In the genomic region with DNA sequence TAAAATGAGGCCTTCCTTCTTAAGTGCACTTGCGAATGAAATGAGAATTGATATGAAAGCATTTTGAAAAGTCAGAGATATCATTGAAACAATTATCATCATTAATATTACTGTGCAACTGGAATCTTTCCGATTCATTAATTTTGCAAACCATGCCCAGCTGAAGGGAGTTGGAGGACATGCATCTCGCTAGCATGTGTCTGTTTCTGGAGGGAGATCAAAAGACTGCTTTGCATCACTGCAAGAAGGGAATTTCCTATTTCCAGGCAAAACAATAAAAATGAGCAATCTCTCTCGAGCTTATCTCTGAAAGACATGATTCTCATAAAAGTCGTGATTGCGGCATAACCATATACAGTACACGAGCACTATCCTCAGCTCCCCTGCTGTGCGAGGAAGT, we compare ENCODE assay signal across 28 cellular contexts.
"Had no signal": no experiment of that assay in that cellular context is flagged by ENCODE, and none has a peak within 500 bp of the region (broad histone marks: within the 10 kb centered on the region; RNA-seq: fewer than 3 reads in every experiment).

No MANE protein-coding gene starts in this region.

- ATAC-seq: activated CD4-positive, CD25-positive, alpha-beta regulatory T cell treated with anti-CD3 and anti-CD28 coated beads, Interleukin-2, amount 50 U/mL, for 24 hours; activated CD8-positive, alpha-beta T cell treated with anti-CD3 and anti-CD28 coated beads for 36 hours; activated naive CD8-positive, alpha-beta T cell treated with anti-CD3 and anti-CD28 coated beads, Interleukin-2, amount 50 U/mL, for 24 hours; activated T-cell treated with anti-CD3 and anti-CD28 coated beads, Interleukin-2, amount 50 U/mL, for 4 hours; activated T-helper 17 cell treated with anti-CD3 and anti-CD28 coated beads, Interleukin-2, amount 50 U/mL, for 72 hours; body of pancreas; esophagus mucosa had no signal

- FAIRE-seq: frontal cortex had no signal

- H3K4me3 ChIP-seq: adrenal gland, body of pancreas, cardiac muscle cell, colonic mucosa had no signal

- H3K9me3 ChIP-seq: adrenal gland, body of pancreas, colonic mucosa had no signal

- H3K36me3 ChIP-seq: adrenal gland, cardiac muscle cell, colonic mucosa, WERI-Rb-1 had no signal

- H3K27me3 ChIP-seq: adrenal gland, body of pancreas, cardiac muscle cell, colonic mucosa had no signal

- DNase-seq: activated B cell treated with CpG ODN at 0.5 μM for 24 hours; activated CD4-positive, alpha-beta T cell treated with anti-CD3 and anti-CD28 coated beads for 48 hours; activated CD4-positive, alpha-beta T cell treated with anti-CD3 and anti-CD28 coated beads, Interleukin-2, amount 50 U/mL, for 1 hour; activated CD4-positive, alpha-beta T cell treated with anti-CD3 and anti-CD28 coated beads, Interleukin-2, amount 50 U/mL, for 48 hours; activated CD8-positive, alpha-beta memory T cell treated with anti-CD3 and anti-CD28 coated beads for 24 hours; activated CD8-positive, alpha-beta T cell treated with anti-CD3 and anti-CD28 coated beads for 36 hours; activated effector memory CD4-positive, alpha-beta T cell treated with Interleukin-2 at 50 U/mL for 16 hours; activated gamma-delta T cell treated with Interleukin-2 at 50 U/mL for 16 hours; activated naive CD4-positive, alpha-beta T cell treated with anti-CD3 and anti-CD28 coated beads, Interleukin-2, amount 50 U/mL, for 16 hours; activated naive CD4-positive, alpha-beta T cell treated with Interleukin-2 at 50 U/mL for 16 hours; activated naive CD8-positive, alpha-beta T cell treated with anti-CD3 and anti-CD28 coated beads, Interleukin-2, amount 50 U/mL, for 24 hours; activated T-cell treated with anti-CD3 and anti-CD28 coated beads, Interleukin-2, amount 50 U/mL, for 4 hours; adrenal gland; amygdala; aorta; body of pancreas; central memory CD4-positive, alpha-beta T cell; colonic mucosa; effector CD8-positive, alpha-beta T cell; foreskin fibroblast; head of caudate nucleus; T1000; WERI-Rb-1 had no signal

- H3K27ac ChIP-seq: adrenal gland, body of pancreas, cardiac muscle cell, colonic mucosa, WERI-Rb-1 had no signal

- H3K4me1 ChIP-seq: adrenal gland, body of pancreas, colonic mucosa had no signal
